Comparison of ENCODE assay signal across 4 cellular contexts in genomic region chr20:58506999-58507398, GRCh38. TPM values are rescaled to one million over a fixed set of nuclear protein-coding genes. Genes with fewer than 3 reads are reported as not detected.
"Had no signal": no experiment of that assay in that cellular context is flagged by ENCODE, and none has a peak within 500 bp of the region (broad histone marks: within the 10 kb centered on the region; RNA-seq: fewer than 3 reads in every experiment).

No MANE protein-coding gene starts in this region.

RNA-seq across cellular contexts. Expression of gene APCDD1L, which starts 8.2 kb away (rescaled TPM):
- total RNA-seq: NCI-H460, OCI-LY7, SJCRH30, SK-MEL-5 had no signal
